ENCODE assay signal across 1 cellular context in genomic region chr2:10300997-10301945, GRCh38.
TF ChIP-seq lines count a peak whose summit lies in the region.

No MANE protein-coding gene starts in this region.

TF ChIP-seq in HepG2, 621 proteins besides CTCF, POLR2A, EP300 and RAD21 (continued from another document and continues in another):
- TF ChIP-seq, protein P1, sequence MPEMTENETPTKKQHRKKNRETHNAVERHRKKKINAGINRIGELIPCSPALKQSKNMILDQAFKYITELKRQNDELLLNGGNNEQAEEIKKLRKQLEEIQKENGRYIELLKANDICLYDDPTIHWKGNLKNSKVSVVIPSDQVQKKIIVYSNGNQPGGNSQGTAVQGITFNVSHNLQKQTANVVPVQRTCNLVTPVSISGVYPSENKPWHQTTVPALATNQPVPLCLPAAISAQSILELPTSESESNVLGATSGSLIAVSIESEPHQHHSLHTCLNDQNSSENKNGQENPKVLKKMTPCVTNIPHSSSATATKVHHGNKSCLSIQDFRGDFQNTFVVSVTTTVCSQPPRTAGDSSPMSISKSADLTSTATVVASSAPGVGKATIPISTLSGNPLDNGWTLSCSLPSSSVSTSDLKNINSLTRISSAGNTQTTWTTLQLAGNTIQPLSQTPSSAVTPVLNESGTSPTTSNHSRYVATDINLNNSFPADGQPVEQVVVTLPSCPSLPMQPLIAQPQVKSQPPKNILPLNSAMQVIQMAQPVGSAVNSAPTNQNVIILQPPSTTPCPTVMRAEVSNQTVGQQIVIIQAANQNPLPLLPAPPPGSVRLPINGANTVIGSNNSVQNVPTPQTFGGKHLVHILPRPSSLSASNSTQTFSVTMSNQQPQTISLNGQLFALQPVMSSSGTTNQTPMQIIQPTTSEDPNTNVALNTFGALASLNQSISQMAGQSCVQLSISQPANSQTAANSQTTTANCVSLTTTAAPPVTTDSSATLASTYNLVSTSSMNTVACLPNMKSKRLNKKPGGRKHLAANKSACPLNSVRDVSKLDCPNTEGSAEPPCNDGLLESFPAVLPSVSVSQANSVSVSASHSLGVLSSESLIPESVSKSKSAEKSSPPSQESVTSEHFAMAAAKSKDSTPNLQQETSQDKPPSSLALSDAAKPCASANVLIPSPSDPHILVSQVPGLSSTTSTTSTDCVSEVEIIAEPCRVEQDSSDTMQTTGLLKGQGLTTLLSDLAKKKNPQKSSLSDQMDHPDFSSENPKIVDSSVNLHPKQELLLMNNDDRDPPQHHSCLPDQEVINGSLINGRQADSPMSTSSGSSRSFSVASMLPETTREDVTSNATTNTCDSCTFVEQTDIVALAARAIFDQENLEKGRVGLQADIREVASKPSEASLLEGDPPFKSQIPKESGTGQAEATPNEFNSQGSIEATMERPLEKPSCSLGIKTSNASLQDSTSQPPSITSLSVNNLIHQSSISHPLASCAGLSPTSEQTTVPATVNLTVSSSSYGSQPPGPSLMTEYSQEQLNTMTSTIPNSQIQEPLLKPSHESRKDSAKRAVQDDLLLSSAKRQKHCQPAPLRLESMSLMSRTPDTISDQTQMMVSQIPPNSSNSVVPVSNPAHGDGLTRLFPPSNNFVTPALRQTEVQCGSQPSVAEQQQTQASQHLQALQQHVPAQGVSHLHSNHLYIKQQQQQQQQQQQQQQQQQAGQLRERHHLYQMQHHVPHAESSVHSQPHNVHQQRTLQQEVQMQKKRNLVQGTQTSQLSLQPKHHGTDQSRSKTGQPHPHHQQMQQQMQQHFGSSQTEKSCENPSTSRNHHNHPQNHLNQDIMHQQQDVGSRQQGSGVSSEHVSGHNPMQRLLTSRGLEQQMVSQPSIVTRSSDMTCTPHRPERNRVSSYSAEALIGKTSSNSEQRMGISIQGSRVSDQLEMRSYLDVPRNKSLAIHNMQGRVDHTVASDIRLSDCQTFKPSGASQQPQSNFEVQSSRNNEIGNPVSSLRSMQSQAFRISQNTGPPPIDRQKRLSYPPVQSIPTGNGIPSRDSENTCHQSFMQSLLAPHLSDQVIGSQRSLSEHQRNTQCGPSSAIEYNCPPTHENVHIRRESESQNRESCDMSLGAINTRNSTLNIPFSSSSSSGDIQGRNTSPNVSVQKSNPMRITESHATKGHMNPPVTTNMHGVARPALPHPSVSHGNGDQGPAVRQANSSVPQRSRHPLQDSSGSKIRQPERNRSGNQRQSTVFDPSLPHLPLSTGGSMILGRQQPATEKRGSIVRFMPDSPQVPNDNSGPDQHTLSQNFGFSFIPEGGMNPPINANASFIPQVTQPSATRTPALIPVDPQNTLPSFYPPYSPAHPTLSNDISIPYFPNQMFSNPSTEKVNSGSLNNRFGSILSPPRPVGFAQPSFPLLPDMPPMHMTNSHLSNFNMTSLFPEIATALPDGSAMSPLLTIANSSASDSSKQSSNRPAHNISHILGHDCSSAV (CRISPR knock-in tag; IDR thresholded peaks at IDR 0.05; ENCODE audit: borderline replicate concordance), result no peak
- TF ChIP-seq FOXA1 (IDR thresholded peaks at IDR 0.05) (no peak), FOXA1 (CRISPR knock-in tag; IDR thresholded peaks at IDR 0.05) (peak; percentile 80), SKI (IDR thresholded peaks at IDR 0.05; ENCODE audit: partially characterized antibody) (peak; percentile 13), FOXP1 (IDR thresholded peaks at IDR 0.05) (no peak), FOXP1 (CRISPR knock-in tag; IDR thresholded peaks at IDR 0.05) (peak; percentile 84), CREM (IDR thresholded peaks at IDR 0.05) (peak; percentile 70; the same call in 1 of the 2 replicates), CREM (CRISPR knock-in tag; IDR thresholded peaks at IDR 0.05) (no peak), ZNF558 (CRISPR knock-in tag; IDR thresholded peaks at IDR 0.05; ENCODE audit: borderline replicate concordance) (no peak; the same call in none of the 2 replicates), HNRNPH1 (optimal IDR thresholded peaks at IDR 0.05; ENCODE audit: low read depth, low read length) (no peak), HDAC1 (CRISPR knock-in tag; IDR thresholded peaks at IDR 0.05) (peak; percentile 95), ZNF841 (CRISPR knock-in tag; IDR thresholded peaks at IDR 0.05; ENCODE audit: borderline replicate concordance) (0 out of 2 replicates have a peak, but pooled peaks have one; percentile 74), MBD4 (IDR thresholded peaks at IDR 0.05; ENCODE audit: borderline replicate concordance, low read length) (no peak), ZNF280B (CRISPR knock-in tag; IDR thresholded peaks at IDR 0.05; ENCODE audit: borderline replicate concordance) (peak; percentile 70; the same call in 1 of the 2 replicates), ZNF224 (CRISPR knock-in tag; IDR thresholded peaks at IDR 0.05) (0 out of 2 replicates have a peak, but pooled peaks have one; percentile 23), ATF4 (CRISPR knock-in tag; IDR thresholded peaks at IDR 0.05) (peak in 1 of 2 experiments; percentile 61; a peak in 1 of 4 replicates), CBX5 (CRISPR knock-in tag; IDR thresholded peaks at IDR 0.05; ENCODE audit: borderline replicate concordance) (peak; percentile 62; the same call in 1 of the 2 replicates), ZNF891 (CRISPR knock-in tag; IDR thresholded peaks at IDR 0.05) (peak; percentile 81; the same call in 1 of the 2 replicates), ZNF136 (CRISPR knock-in tag; IDR thresholded peaks at IDR 0.05; ENCODE audit: low read depth) (peak; percentile 95; the same call in 1 of the 2 replicates), SNAPC2 (CRISPR knock-in tag; IDR thresholded peaks at IDR 0.05) (no peak; the same call in 1 of the 2 replicates), ZNF644 (CRISPR knock-in tag; IDR thresholded peaks at IDR 0.05; ENCODE audit: low read depth) (peak; percentile 76), GRHL1 (CRISPR knock-in tag; conservative IDR thresholded peaks at IDR 0.05) (no peak), ZNF329 (CRISPR knock-in tag; IDR thresholded peaks at IDR 0.05; ENCODE audit: low read depth) (no peak), TEF (CRISPR knock-in tag; IDR thresholded peaks at IDR 0.05) (no peak), POLR2AphosphoS2 (IDR thresholded peaks at IDR 0.05; ENCODE audit: low read depth, low read length) (no peak), ZNF572 (CRISPR knock-in tag; IDR thresholded peaks at IDR 0.05) (no peak; the same call in 1 of the 2 replicates), ZNF607 (CRISPR knock-in tag; IDR thresholded peaks at IDR 0.05; ENCODE audit: borderline replicate concordance) (peak; percentile 91; the same call in 1 of the 2 replicates), TARDBP (CRISPR knock-in tag; IDR thresholded peaks at IDR 0.05) (no peak; the same call in none of the 2 replicates)
- TF ChIP-seq, protein P2, sequence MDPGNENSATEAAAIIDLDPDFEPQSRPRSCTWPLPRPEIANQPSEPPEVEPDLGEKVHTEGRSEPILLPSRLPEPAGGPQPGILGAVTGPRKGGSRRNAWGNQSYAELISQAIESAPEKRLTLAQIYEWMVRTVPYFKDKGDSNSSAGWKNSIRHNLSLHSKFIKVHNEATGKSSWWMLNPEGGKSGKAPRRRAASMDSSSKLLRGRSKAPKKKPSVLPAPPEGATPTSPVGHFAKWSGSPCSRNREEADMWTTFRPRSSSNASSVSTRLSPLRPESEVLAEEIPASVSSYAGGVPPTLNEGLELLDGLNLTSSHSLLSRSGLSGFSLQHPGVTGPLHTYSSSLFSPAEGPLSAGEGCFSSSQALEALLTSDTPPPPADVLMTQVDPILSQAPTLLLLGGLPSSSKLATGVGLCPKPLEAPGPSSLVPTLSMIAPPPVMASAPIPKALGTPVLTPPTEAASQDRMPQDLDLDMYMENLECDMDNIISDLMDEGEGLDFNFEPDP (CRISPR knock-in tag; conservative IDR thresholded peaks at IDR 0.05), result peak; percentile 93; the same call in 1 of the 2 replicates
- TF ChIP-seq, protein P3, sequence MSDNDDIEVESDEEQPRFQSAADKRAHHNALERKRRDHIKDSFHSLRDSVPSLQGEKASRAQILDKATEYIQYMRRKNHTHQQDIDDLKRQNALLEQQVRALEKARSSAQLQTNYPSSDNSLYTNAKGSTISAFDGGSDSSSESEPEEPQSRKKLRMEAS (IDR thresholded peaks at IDR 0.05), result peak; percentile 90
- TF ChIP-seq, protein P4, sequence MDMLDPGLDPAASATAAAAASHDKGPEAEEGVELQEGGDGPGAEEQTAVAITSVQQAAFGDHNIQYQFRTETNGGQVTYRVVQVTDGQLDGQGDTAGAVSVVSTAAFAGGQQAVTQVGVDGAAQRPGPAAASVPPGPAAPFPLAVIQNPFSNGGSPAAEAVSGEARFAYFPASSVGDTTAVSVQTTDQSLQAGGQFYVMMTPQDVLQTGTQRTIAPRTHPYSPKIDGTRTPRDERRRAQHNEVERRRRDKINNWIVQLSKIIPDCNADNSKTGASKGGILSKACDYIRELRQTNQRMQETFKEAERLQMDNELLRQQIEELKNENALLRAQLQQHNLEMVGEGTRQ (IDR thresholded peaks at IDR 0.05; ENCODE audit: low read depth, low read length), result no peak
- TF ChIP-seq, protein P4 (CRISPR knock-in tag; IDR thresholded peaks at IDR 0.05; ENCODE audit: borderline replicate concordance), result no peak
- TF ChIP-seq, protein P5, sequence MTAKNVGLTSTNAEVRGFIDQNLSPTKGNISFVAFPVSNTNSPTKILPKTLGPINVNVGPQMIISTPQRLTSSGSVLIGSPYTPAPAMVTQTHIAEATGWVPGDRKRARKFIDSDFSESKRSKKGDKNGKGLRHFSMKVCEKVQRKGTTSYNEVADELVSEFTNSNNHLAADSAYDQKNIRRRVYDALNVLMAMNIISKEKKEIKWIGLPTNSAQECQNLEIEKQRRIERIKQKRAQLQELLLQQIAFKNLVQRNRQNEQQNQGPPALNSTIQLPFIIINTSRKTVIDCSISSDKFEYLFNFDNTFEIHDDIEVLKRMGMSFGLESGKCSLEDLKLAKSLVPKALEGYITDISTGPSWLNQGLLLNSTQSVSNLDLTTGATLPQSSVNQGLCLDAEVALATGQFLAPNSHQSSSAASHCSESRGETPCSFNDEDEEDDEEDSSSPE (CRISPR knock-in tag; IDR thresholded peaks at IDR 0.05), result no peak
- TF ChIP-seq, protein P6, sequence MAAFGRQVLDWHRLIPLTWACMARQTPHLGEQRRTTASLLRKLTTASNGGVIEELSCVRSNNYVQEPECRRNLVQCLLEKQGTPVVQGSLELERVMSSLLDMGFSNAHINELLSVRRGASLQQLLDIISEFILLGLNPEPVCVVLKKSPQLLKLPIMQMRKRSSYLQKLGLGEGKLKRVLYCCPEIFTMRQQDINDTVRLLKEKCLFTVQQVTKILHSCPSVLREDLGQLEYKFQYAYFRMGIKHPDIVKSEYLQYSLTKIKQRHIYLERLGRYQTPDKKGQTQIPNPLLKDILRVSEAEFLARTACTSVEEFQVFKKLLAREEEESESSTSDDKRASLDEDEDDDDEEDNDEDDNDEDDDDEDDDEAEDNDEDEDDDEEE (CRISPR knock-in tag; IDR thresholded peaks at IDR 0.05), result no peak
